25 cellular contexts compared by ENCODE assay signal in genomic region chr9:37639109-37639748, GRCh38. TPM values are rescaled to one million over a fixed set of nuclear protein-coding genes. Genes with fewer than 3 reads are reported as not detected.
DNase-seq lines count a peak whose midpoint lies in the region; ATAC-seq and TF ChIP-seq lines count a peak whose summit lies in the region.
"Had no signal": no experiment of that assay in that cellular context is flagged by ENCODE, and none has a peak within 500 bp of the region (broad histone marks: within the 10 kb centered on the region; RNA-seq: fewer than 3 reads in every experiment).

No MANE protein-coding gene starts in this region.

- H3K4me1 Mint-ChIP-seq in naive thymus-derived CD4-positive, alpha-beta T cell: peaks cover 0 to 3% (median 0%) of the 10 kb centered on the region in 7 donors
- no peaks in the 10 kb centered on the region for H3K4me1 Mint-ChIP-seq in natural killer cell
- H3K4me1 Mint-ChIP-seq: mesothelial cell of epicardium; stimulated activated naive CD8-positive, alpha-beta T cell treated with anti-CD3 and anti-CD28 coated beads, Interleukin-15, amount 100 ng/mL, for 72 hours; T-helper 17 cell had no signal

- H3K27ac Mint-ChIP-seq in naive thymus-derived CD4-positive, alpha-beta T cell: no peak overlapping the region
- H3K27ac Mint-ChIP-seq in natural killer cell: no peak overlapping the region
- H3K27ac Mint-ChIP-seq: activated naive CD4-positive, alpha-beta T cell treated with anti-CD3 and anti-CD28 coated beads for 36 hours; mesothelial cell of epicardium; stimulated activated naive CD8-positive, alpha-beta T cell treated with anti-CD3 and anti-CD28 coated beads, Interleukin-15, amount 100 ng/mL, for 72 hours; T-helper 17 cell had no signal

- H3K36me3 ChIP-seq in naive thymus-derived CD4-positive, alpha-beta T cell (ENCODE audit: control insufficient read depth in 2 of 3, insufficient read depth in 3 of 3, low read length in 3 of 3): no peaks in the 10 kb centered on the region
- H3K36me3 ChIP-seq: ascending aorta, gastroesophageal sphincter, SJSA1, upper lobe of left lung had no signal

- H3K27me3 Mint-ChIP-seq in naive thymus-derived CD4-positive, alpha-beta T cell: peaks cover 13 to 28% (median 18%) of the 10 kb centered on the region in 5 donors
- peaks cover 16 to 19% of the 10 kb centered on the region in 2 donors for H3K27me3 Mint-ChIP-seq in natural killer cell (ENCODE audit: low read depth in 2 of 2)

- no peak overlapping the region for H3K4me3 ChIP-seq in naive thymus-derived CD4-positive, alpha-beta T cell (ENCODE audit: low read length)
- H3K4me3 ChIP-seq: ascending aorta, gastroesophageal sphincter, SJSA1, upper lobe of left lung had no signal

- POLR2A ChIA-PET in HEK293T (lab: Yijun Ruan, JAX): no interaction called here
- POLR2A ChIA-PET in naive thymus-derived CD4-positive, alpha-beta T cell (lab: Charles Lee): no interaction called here

- H3K9me3 ChIP-seq in naive thymus-derived CD4-positive, alpha-beta T cell (ENCODE audit: control insufficient read depth in 2 of 3, low read length in 3 of 3): no peaks in the 10 kb centered on the region
- H3K9me3 ChIP-seq: ascending aorta, gastroesophageal sphincter, SJSA1, upper lobe of left lung had no signal

- no peak overlapping the region for H3K27ac ChIP-seq in naive thymus-derived CD4-positive, alpha-beta T cell (ENCODE audit: low read depth, low read length)
- H3K27ac ChIP-seq: ascending aorta, gastroesophageal sphincter, SJSA1, upper lobe of left lung, VCaP had no signal

- peaks cover 0 to 6% of the 10 kb centered on the region in 2 donors for H3K27me3 ChIP-seq in naive thymus-derived CD4-positive, alpha-beta T cell (ENCODE audit: control insufficient read depth in 2 of 2, insufficient read depth in 2 of 2, low read length in 2 of 2)
- H3K27me3 ChIP-seq: ascending aorta had no signal

- TF ChIP-seq CTCF in natural killer cell (IDR thresholded peaks at IDR 0.05): no peak

- H3K9me3 Mint-ChIP-seq in naive thymus-derived CD4-positive, alpha-beta T cell: no peaks in the 10 kb centered on the region
- H3K9me3 Mint-ChIP-seq in natural killer cell: no peaks in the 10 kb centered on the region
- H3K9me3 Mint-ChIP-seq: activated naive CD4-positive, alpha-beta T cell treated with anti-CD3 and anti-CD28 coated beads for 36 hours; mesothelial cell of epicardium; stimulated activated naive CD8-positive, alpha-beta T cell treated with anti-CD3 and anti-CD28 coated beads, Interleukin-15, amount 100 ng/mL, for 72 hours had no signal

- DNase-seq in A172 (ENCODE audit: low spot score) (peak; percentile 11), HEK293T (ENCODE audit: extremely low spot score) (peak; percentile 29), astrocyte of the hippocampus (ENCODE audit: low read depth, low spot score) (peak; percentile 5), fibroblast of the conjunctiva (ENCODE audit: low read depth) (peak; percentile 12), DMS79 treated with DMSO at 0.1 percent for 48 hours (lab: John Stamatoyannopoulos, UW) (no peak), natural killer cell (no peak)
- no peak for DNase-seq in naive thymus-derived CD4-positive, alpha-beta T cell
- DNase-seq: activated CD4-positive, alpha-beta T cell treated with anti-CD3 and anti-CD28 coated beads, Interleukin-2, amount 50 U/mL, for 48 hours; activated naive CD4-positive, alpha-beta T cell treated with anti-CD3 and anti-CD28 coated beads for 36 hours; activated T-cell treated with anti-CD3 and anti-CD28 coated beads for 4 hours; C1 segment of cervical spinal cord; NCI-H1436; NCI-H526 treated with DMSO at 0.1 percent for 48 hours; small intestine; stimulated activated CD4-positive, alpha-beta T cell treated with anti-CD3 and anti-CD28 coated beads, Interleukin-4, amount 100 ng/mL, for 1 hour; stimulated activated naive CD8-positive, alpha-beta T cell treated with anti-CD3 and anti-CD28 coated beads, Interleukin-15, amount 100 ng/mL, for 72 hours; T-helper 17 cell; upper lobe of left lung had no signal

- H3K36me3 Mint-ChIP-seq in naive thymus-derived CD4-positive, alpha-beta T cell: no peaks in the 10 kb centered on the region
- H3K36me3 Mint-ChIP-seq in natural killer cell: no peaks in the 10 kb centered on the region

- intact Hi-C loops in naive thymus-derived CD4-positive, alpha-beta T cell (cut with micrococcal nuclease): no loop called here
- intact Hi-C loops in natural killer cell (cut with micrococcal nuclease): no loop called here

- CTCF ChIA-PET in HEK293T (lab: Yijun Ruan, JAX): no interaction called here
- CTCF ChIA-PET in naive thymus-derived CD4-positive, alpha-beta T cell (lab: Charles Lee): interaction anchor here (0.7 kb wide), 1 partner anchor 45 kb away, joined by 3 read pairs; no protein-coding TSS in a partner anchor

- no peak overlapping the region for H3K4me3 Mint-ChIP-seq in naive thymus-derived CD4-positive, alpha-beta T cell
- H3K4me3 Mint-ChIP-seq in natural killer cell: no peak overlapping the region
- H3K4me3 Mint-ChIP-seq: activated naive CD4-positive, alpha-beta T cell treated with anti-CD3 and anti-CD28 coated beads for 36 hours; mesothelial cell of epicardium; stimulated activated naive CD8-positive, alpha-beta T cell treated with anti-CD3 and anti-CD28 coated beads, Interleukin-15, amount 100 ng/mL, for 72 hours; T-helper 17 cell had no signal

- H3K4me1 ChIP-seq in naive thymus-derived CD4-positive, alpha-beta T cell (ENCODE audit: control insufficient read depth in 2 of 2, insufficient read depth in 2 of 2, low read length in 2 of 2): no peaks in the 10 kb centered on the region
- H3K4me1 ChIP-seq: ascending aorta, gastroesophageal sphincter, SJSA1, upper lobe of left lung had no signal

- no peak for ATAC-seq in naive thymus-derived CD4-positive, alpha-beta T cell
- no peak for ATAC-seq in HG02852 (IDR thresholded peaks at IDR 0.05; ENCODE audit: unreplicated experiment)
- ATAC-seq in natural killer cell: no peak
- ATAC-seq: gastroesophageal sphincter; stimulated activated naive CD8-positive, alpha-beta T cell treated with anti-CD3 and anti-CD28 coated beads, Interleukin-15, amount 100 ng/mL, for 72 hours; T-helper 17 cell had no signal

TF ChIP-seq in HEK293T, 16 proteins besides CTCF, POLR2A, EP300 and RAD21:
- TF ChIP-seq NFRKB (IDR thresholded peaks at IDR 0.05) (no peak), L3MBTL2 (conservative IDR thresholded peaks at IDR 0.05) (peak; percentile 48)
TF ChIP-seq in HEK293T: peak in this region for 1.

RNA-seq across cellular contexts. Expression of gene FRMPD1, which starts 11.5 kb away (rescaled TPM):
- 0.19 TPM in 1 of 2 replicates, not detected in the other for total RNA-seq in A172 (2014; rRNA removed; shearing (Covaris generic))
- not detected for total RNA-seq in naive thymus-derived CD4-positive, alpha-beta T cell
- not detected for polyA plus RNA-seq in naive thymus-derived CD4-positive, alpha-beta T cell
- not detected for total RNA-seq in natural killer cell
- total RNA-seq: activated naive CD4-positive, alpha-beta T cell treated with anti-CD3 and anti-CD28 coated beads for 36 hours; ascending aorta; HT-29; SJSA1; T-helper 17 cell had no signal

RNA-seq across cellular contexts. Expression of gene TOMM5, which starts 46.8 kb away (rescaled TPM):
- 255 and 361 TPM in 2 replicates for total RNA-seq in A172 (2014; rRNA removed; shearing (Covaris generic))
- total RNA-seq in naive thymus-derived CD4-positive, alpha-beta T cell: 10 to 100 TPM; 33.6 to 86.8 (median 44.7) TPM
- 100 to 1,000 TPM; 122 to 172 TPM for polyA plus RNA-seq in naive thymus-derived CD4-positive, alpha-beta T cell
- total RNA-seq in natural killer cell: 10 to 100 TPM; 29.3 to 38.9 (median 36.7) TPM

Comparison
In these comparisons a context has a peak if more than half of its experiments do, and no peak if none do; other contexts are left out.
1. DNase-seq: peak in A172 (single experiment), HEK293T (single experiment), astrocyte of the hippocampus (single experiment) and fibroblast of the conjunctiva (single experiment); none in naive thymus-derived CD4-positive, alpha-beta T cell (0 of 9), DMS79 treated with DMSO at 0.1 percent for 48 hours (single experiment) and natural killer cell (single experiment).